Comparison of ENCODE assay signal across 13 cellular contexts in the genomic region with DNA sequence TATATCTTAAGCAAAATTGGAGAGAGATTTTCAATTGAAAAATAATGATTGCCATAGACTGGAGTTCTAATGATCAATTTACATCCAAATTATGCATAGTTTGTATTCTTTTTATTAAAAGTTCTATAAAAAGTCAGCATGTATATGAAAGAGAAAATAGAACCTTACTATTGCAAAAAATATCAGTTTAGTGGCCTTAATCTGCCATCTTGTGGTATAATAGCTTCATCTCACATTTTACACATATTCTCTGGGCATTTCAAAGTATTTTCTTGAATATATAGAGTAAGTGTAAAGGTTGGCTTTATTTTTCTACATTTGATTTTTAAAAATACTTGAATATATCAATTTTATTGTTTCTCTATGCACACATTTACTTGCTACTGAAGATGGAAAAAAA.
DNase-seq lines count a peak whose midpoint lies in the region; ATAC-seq and TF ChIP-seq lines count a peak whose summit lies in the region.
"Had no signal": no experiment of that assay in that cellular context is flagged by ENCODE, and none has a peak within 500 bp of the region (broad histone marks: within the 10 kb centered on the region; RNA-seq: fewer than 3 reads in every experiment).

No MANE protein-coding gene starts in this region.

- H2BK5ac ChIP-seq in mesenchymal stem cell (ENCODE audit: low read depth, low read length, poor library complexity, severe bottlenecking), result no peak overlapping the region

- no peak for TF ChIP-seq CTCF in esophagus muscularis mucosa (IDR thresholded peaks at IDR 0.05)

- no peaks in the 10 kb centered on the region for H3K36me3 ChIP-seq in mesenchymal stem cell (ENCODE audit: control insufficient read depth in 1 of 2, insufficient read depth in 2 of 2, low read depth in 1 of 2, low read length in 2 of 2)
- no peaks in the 10 kb centered on the region for H3K36me3 ChIP-seq in esophagus muscularis mucosa

- H3K4ac ChIP-seq in mesenchymal stem cell (ENCODE audit: low read depth in 1 of 2, low read length in 2 of 2), result no peak overlapping the region

- H2BK120ac ChIP-seq in mesenchymal stem cell (ENCODE audit: low read depth, low read length), result no peak overlapping the region

- TF ChIP-seq POLR2A in GM18505 (IDR thresholded peaks at IDR 0.05; ENCODE audit: borderline replicate concordance, extremely low read depth, insufficient read depth, insufficient read length), result no peak
- TF ChIP-seq POLR2A in esophagus muscularis mucosa (IDR thresholded peaks at IDR 0.05; ENCODE audit: low read depth), result no peak

- no peak overlapping the region for H3K23ac ChIP-seq in mesenchymal stem cell (ENCODE audit: low read length in 2 of 2)

- H3K9me3 ChIP-seq in mesenchymal stem cell (ENCODE audit: control insufficient read depth, low read length) (no peaks in the 10 kb centered on the region), esophagus muscularis mucosa (no peaks in the 10 kb centered on the region)

- DNase-seq in DMS153 treated with DMSO at 0.1 percent for 48 hours (lab: John Stamatoyannopoulos, UW; ENCODE audit: unreplicated experiment) (peak; percentile 31), LHCN-M2 (ENCODE audit: low read depth) (peak; percentile 13), SK-N-DZ (ENCODE audit: low spot score) (peak; percentile 20), mesenchymal stem cell (peak; percentile 1), cerebellar nuclear complex (lab: John Stamatoyannopoulos, UW) (no peak), esophagus muscularis mucosa (ENCODE audit: extremely low spot score) (no peak)
- DNase-seq: activated T-cell treated with anti-CD3 and anti-CD28 coated beads, Interleukin-2, amount 50 U/mL, for 48 hours; immature natural killer cell; naive B cell; NCI-H187; RPMI8226 had no signal

- H3K27ac ChIP-seq in mesenchymal stem cell (ENCODE audit: low read length, poor library complexity, severe bottlenecking) (no peak overlapping the region), esophagus muscularis mucosa (replicated peaks in 1 of 4) (no peak overlapping the region)

- H2BK15ac ChIP-seq in mesenchymal stem cell (ENCODE audit: low read depth, poor library complexity, severe bottlenecking), result no peak overlapping the region

- H3K4me1 ChIP-seq in mesenchymal stem cell (ENCODE audit: control insufficient read depth, insufficient read depth, low read depth, low read length) (no peaks in the 10 kb centered on the region), esophagus muscularis mucosa (no peaks in the 10 kb centered on the region)

- H3K4me2 ChIP-seq in mesenchymal stem cell (ENCODE audit: low read length, poor library complexity, severe bottlenecking), result no peak overlapping the region

- H2AFZ ChIP-seq in mesenchymal stem cell (ENCODE audit: low read depth, low read length), result no peak overlapping the region

- no peak overlapping the region for H2AK5ac ChIP-seq in mesenchymal stem cell (ENCODE audit: low read length, severe bottlenecking)

- intact Hi-C loops in esophagus muscularis mucosa (cut with DNase I), result no loop called here

- no peak for ATAC-seq in GM18505 (IDR thresholded peaks at IDR 0.05; ENCODE audit: unreplicated experiment)
- ATAC-seq: WTC11 had no signal

- H2BK12ac ChIP-seq in mesenchymal stem cell (ENCODE audit: low read length in 2 of 2), result no peak overlapping the region

- no peak overlapping the region for H3K9ac ChIP-seq in mesenchymal stem cell (ENCODE audit: low read length)

- H3K79me1 ChIP-seq in mesenchymal stem cell (replicated peaks; ENCODE audit: low read length, poor library complexity, severe bottlenecking), result no peaks in the 10 kb centered on the region

- H3K18ac ChIP-seq in mesenchymal stem cell (ENCODE audit: low read depth in 1 of 2, low read length in 2 of 2), result no peak overlapping the region

- H3K27me3 ChIP-seq in mesenchymal stem cell (ENCODE audit: control insufficient read depth in 1 of 2, insufficient read depth in 1 of 2, low read length in 2 of 2), result no peaks in the 10 kb centered on the region
- no peaks in the 10 kb centered on the region for H3K27me3 ChIP-seq in esophagus muscularis mucosa

- no peak for TF ChIP-seq EP300 in esophagus muscularis mucosa (IDR thresholded peaks at IDR 0.05)

- no peak overlapping the region for H4K91ac ChIP-seq in mesenchymal stem cell (ENCODE audit: low read length)

- H4K8ac ChIP-seq in mesenchymal stem cell (ENCODE audit: low read length), result no peak overlapping the region

- H3K4me3 ChIP-seq in mesenchymal stem cell (ENCODE audit: insufficient read depth in 1 of 2, low read depth in 1 of 2, low read length in 2 of 2) (no peak overlapping the region), esophagus muscularis mucosa (no peak overlapping the region)

- no peak overlapping the region for H3K14ac ChIP-seq in mesenchymal stem cell (ENCODE audit: low read length in 2 of 2)

Comparison
In these comparisons a context has a peak if more than half of its experiments do, and no peak if none do; other contexts are left out.
1. DNase-seq: peak in DMS153 treated with DMSO at 0.1 percent for 48 hours (single experiment), LHCN-M2 (single experiment), SK-N-DZ (single experiment) and mesenchymal stem cell (single experiment); none in cerebellar nuclear complex (0 of 2) and esophagus muscularis mucosa (single experiment).